ENCODE assay signal across 8 cellular contexts in the genomic region with DNA sequence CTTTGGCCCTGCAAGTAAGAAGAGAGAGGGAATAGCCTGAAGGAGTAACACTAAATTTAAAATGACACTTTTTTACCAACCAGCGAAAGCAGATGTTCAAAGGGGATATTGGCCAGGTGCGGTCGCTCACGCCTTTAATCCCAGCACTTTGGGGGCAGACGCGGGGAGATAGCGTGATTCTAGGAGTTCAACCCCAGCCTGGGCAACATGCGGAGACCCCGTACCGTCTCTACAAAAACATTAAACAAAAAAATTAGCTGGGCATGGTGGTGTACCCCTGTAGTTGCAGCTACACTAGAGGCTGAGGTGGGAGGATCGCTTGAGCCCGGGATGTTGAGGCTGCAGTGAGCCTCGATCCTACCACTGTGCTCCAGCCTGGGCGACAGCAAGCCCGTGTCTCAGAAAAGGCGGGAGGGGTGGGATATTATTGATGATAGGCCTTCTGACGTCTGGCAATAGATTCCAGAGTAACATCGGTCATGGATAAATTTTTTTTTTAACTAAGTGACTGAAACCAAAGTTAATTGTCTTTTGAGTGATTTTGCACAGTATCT. TPM values are rescaled to one million over a fixed set of nuclear protein-coding genes. Genes with fewer than 3 reads are reported as not detected.
DNase-seq lines count a peak whose midpoint lies in the region; ATAC-seq, FAIRE-seq and TF ChIP-seq lines count a peak whose summit lies in the region.

No MANE protein-coding gene starts in this region.

- FAIRE-seq in kidney (lab: Jason Lieb, UNC): no peak

- no peaks in the 10 kb centered on the region for H3K36me3 ChIP-seq in kidney (ENCODE audit: control insufficient read depth in 1 of 2, insufficient read depth in 2 of 2, low read length in 2 of 2)
- H3K36me3 ChIP-seq in thyroid gland: no peaks in the 10 kb centered on the region

- WGBS in thyroid gland, 2 donors: 23 to 24% methylated on average over 18 of the region's 18 CpGs

- in situ Hi-C loops in G401 (cut with HindIII; ENCODE audit: low sequenced_read_pairs): no loop called here

- H3K9ac ChIP-seq in kidney (ENCODE audit: low read length in 2 of 2): peak overlapping the region; percentile 97 to 98

- no peak for TF ChIP-seq POLR2A in thyroid gland (IDR thresholded peaks at IDR 0.05)

- H3K4me3 ChIP-seq in WI38 (ENCODE audit: low read depth, low read length): peak overlapping the region; percentile 97
- H3K4me3 ChIP-seq in kidney (ENCODE audit: low read length in 2 of 2): peak overlapping the region; percentile 85 to 99
- peak overlapping the region in 2 of 3 donors; percentile 56 to 66 for H3K4me3 ChIP-seq in thyroid gland (replicated peaks in 1 of 3)

- H3K9me3 ChIP-seq in kidney (ENCODE audit: control insufficient read depth in 1 of 2, low read length in 2 of 2) (no peaks in the 10 kb centered on the region), thyroid gland (no peaks in the 10 kb centered on the region)

- H3K4me1 ChIP-seq in kidney (ENCODE audit: control insufficient read depth in 1 of 2, insufficient read depth in 1 of 2, low read depth in 1 of 2, low read length in 2 of 2): peaks cover 10 to 13% of the 10 kb centered on the region in 2 donors
- H3K4me1 ChIP-seq in thyroid gland: peaks cover 29 to 38% of the 10 kb centered on the region in 2 donors

- TF ChIP-seq CTCF in WI38 (IDR thresholded peaks at IDR 0.05; ENCODE audit: low read depth, low read length) (no peak), kidney (IDR thresholded peaks at IDR 0.05; ENCODE audit: borderline replicate concordance, extremely low read depth, insufficient read depth) (no peak), thyroid gland (IDR thresholded peaks at IDR 0.05) (no peak)

- H3K27ac ChIP-seq in kidney (ENCODE audit: low read depth in 2 of 2, low read length in 2 of 2) (peak overlapping the region; percentile 96 to 97), thyroid gland (peak overlapping the region; percentile 71 to 93 (median 87))

- DNase-seq in activated T-cell treated with anti-CD3 and anti-CD28 coated beads, Interleukin-2, amount 50 U/mL, for 1 hour: peak; percentile 26
- DNase-seq in activated T-cell treated with anti-CD3 and anti-CD28 coated beads, Interleukin-2, amount 50 U/mL, for 48 hours: no peak
- DNase-seq in kidney (no peak), thyroid gland (no peak), NCI-H345 treated with DMSO at 0.1 percent for 48 hours (lab: John Stamatoyannopoulos, UW; ENCODE audit: unreplicated experiment) (no peak), G401 (ENCODE audit: low spot score) (no peak)

- intact Hi-C loops in kidney (cut with DNase I) (no loop called here), thyroid gland (cut with DNase I) (loop anchor here (10.0 kb wide), 2 partner anchors 82 to 168 kb away; partner anchors contain the start of genes DDIAS, PCF11 and PRCP)

- ATAC-seq in HG03521 (IDR thresholded peaks at IDR 0.05; ENCODE audit: unreplicated experiment): no peak

- H3K27me3 ChIP-seq in thyroid gland: no peaks in the 10 kb centered on the region

RNA-seq across cellular contexts. Expression of gene RAB30, which starts 1.1 kb away (rescaled TPM):
- total RNA-seq in kidney: 15.2 TPM
- polyA plus RNA-seq in kidney (ENCODE audit: insufficient read depth, low read depth, low replicate concordance): 3.1 TPM
- total RNA-seq in thyroid gland: 10 to 100 TPM; 12.0 to 30.0 (median 22.8) TPM
- total RNA-seq in G401 (2014; rRNA removed; shearing (Covaris generic)): 2.2 and 3.7 TPM in 2 replicates
